In the genomic region with DNA sequence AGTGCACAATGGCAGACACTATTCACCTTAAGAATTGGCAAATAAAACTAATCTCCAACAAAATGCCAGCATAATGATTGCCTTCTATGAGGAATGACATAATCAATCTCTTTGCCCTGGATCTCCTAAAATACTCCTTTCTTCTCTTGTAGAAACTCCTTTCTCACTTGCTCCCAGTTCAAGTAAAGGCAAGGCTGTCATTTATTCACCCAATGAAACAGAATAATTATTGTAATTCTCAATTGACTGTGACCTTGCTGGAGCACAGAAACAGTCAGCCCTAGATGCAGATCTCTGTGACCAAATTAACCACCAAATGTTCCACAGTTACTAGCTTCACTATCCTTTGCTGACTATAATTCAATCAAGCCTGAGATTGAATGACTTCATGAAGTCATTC, we compare ENCODE assay signal across 29 cellular contexts.
"Had no signal": no experiment of that assay in that cellular context is flagged by ENCODE, and none has a peak within 500 bp of the region (broad histone marks: within the 10 kb centered on the region; RNA-seq: fewer than 3 reads in every experiment).

No MANE protein-coding gene starts in this region.

- H3K36me3 ChIP-seq: esophagus squamous epithelium, neutrophil, thoracic aorta, uterus had no signal

- H3K27ac Mint-ChIP-seq: activated CD4-positive, alpha-beta memory T cell treated with anti-CD3 and anti-CD28 coated beads, Interleukin-2, amount 10 ng/mL, durations not matched to agents 7 days and 5 days; activated CD4-positive, alpha-beta T cell treated with anti-CD3 and anti-CD28 coated beads, Interleukin-2, amount 10 ng/mL, durations not matched to agents 24 days and 14 days; activated naive CD4-positive, alpha-beta T cell treated with anti-CD3 and anti-CD28 coated beads, Interleukin-2, amount 50 U/mL, for 24 hours; activated naive CD8-positive, alpha-beta T cell treated with anti-CD3 and anti-CD28 coated beads, Interleukin-2, amount 50 U/mL, for 24 hours; activated T-helper 17 cell treated with anti-CD3 and anti-CD28 coated beads, Interleukin-2, amount 50 U/mL, for 72 hours; nephron progenitor cell; stimulated activated effector memory CD8-positive, alpha-beta T cell treated with anti-CD3 and anti-CD28 coated beads, Interleukin-12 subunit alpha, Interleukin-12 subunit beta, amount 100 ng/mL, for 72 hours; stimulated activated naive CD8-positive, alpha-beta T cell treated with anti-CD3 and anti-CD28 coated beads, Interleukin-15, Interleukin-2, amounts not matched to agents 100 ng/mL and 50 ng/mL, for 24 hours; T-helper 17 cell had no signal

- H3K27me3 ChIP-seq: esophagus squamous epithelium, neutrophil, sigmoid colon, uterus had no signal

- H3K9me3 ChIP-seq: esophagus squamous epithelium, neutrophil, sigmoid colon, thoracic aorta, uterus had no signal

- H3K4me1 ChIP-seq: esophagus squamous epithelium, uterus had no signal

- H3K4me3 Mint-ChIP-seq: activated CD4-positive, alpha-beta memory T cell treated with anti-CD3 and anti-CD28 coated beads, Interleukin-2, amount 10 ng/mL, durations not matched to agents 7 days and 5 days; activated CD4-positive, alpha-beta T cell treated with anti-CD3 and anti-CD28 coated beads, Interleukin-2, amount 10 ng/mL, durations not matched to agents 24 days and 14 days; activated naive CD4-positive, alpha-beta T cell treated with anti-CD3 and anti-CD28 coated beads, Interleukin-2, amount 50 U/mL, for 24 hours; activated naive CD8-positive, alpha-beta T cell treated with anti-CD3 and anti-CD28 coated beads, Interleukin-2, amount 50 U/mL, for 24 hours; activated T-cell treated with anti-CD3 and anti-CD28 coated beads, Interleukin-2, amount 50 U/mL, for 4 hours; activated T-helper 17 cell treated with anti-CD3 and anti-CD28 coated beads, Interleukin-2, amount 50 U/mL, for 72 hours; naive B cell; nephron progenitor cell; stimulated activated effector memory CD8-positive, alpha-beta T cell treated with anti-CD3 and anti-CD28 coated beads, Interleukin-12 subunit alpha, Interleukin-12 subunit beta, amount 100 ng/mL, for 72 hours; stimulated activated naive CD8-positive, alpha-beta T cell treated with anti-CD3 and anti-CD28 coated beads, Interleukin-15, Interleukin-2, amounts not matched to agents 100 ng/mL and 50 ng/mL, for 24 hours; T-helper 17 cell had no signal

- H3K27ac ChIP-seq: esophagus squamous epithelium, neutrophil, sigmoid colon, thoracic aorta, uterus had no signal

- H3K9me3 Mint-ChIP-seq: activated CD4-positive, alpha-beta T cell treated with anti-CD3 and anti-CD28 coated beads, Interleukin-2, amount 10 ng/mL, durations not matched to agents 24 days and 14 days; stimulated activated naive CD8-positive, alpha-beta T cell treated with anti-CD3 and anti-CD28 coated beads, Interleukin-15, Interleukin-2, amounts not matched to agents 100 ng/mL and 50 ng/mL, for 24 hours had no signal

- H3K4me1 Mint-ChIP-seq: activated CD4-positive, alpha-beta memory T cell treated with anti-CD3 and anti-CD28 coated beads, Interleukin-2, amount 10 ng/mL, durations not matched to agents 7 days and 5 days; activated CD4-positive, alpha-beta T cell treated with anti-CD3 and anti-CD28 coated beads, Interleukin-2, amount 10 ng/mL, durations not matched to agents 24 days and 14 days; activated naive CD4-positive, alpha-beta T cell treated with anti-CD3 and anti-CD28 coated beads, Interleukin-2, amount 50 U/mL, for 24 hours; activated naive CD8-positive, alpha-beta T cell treated with anti-CD3 and anti-CD28 coated beads, Interleukin-2, amount 50 U/mL, for 24 hours; activated T-helper 17 cell treated with anti-CD3 and anti-CD28 coated beads, Interleukin-2, amount 50 U/mL, for 72 hours; naive B cell; nephron progenitor cell; stimulated activated effector memory CD8-positive, alpha-beta T cell treated with anti-CD3 and anti-CD28 coated beads, Interleukin-12 subunit alpha, Interleukin-12 subunit beta, amount 100 ng/mL, for 72 hours; T-helper 17 cell had no signal

- H3K27me3 Mint-ChIP-seq: activated CD4-positive, alpha-beta memory T cell treated with anti-CD3 and anti-CD28 coated beads, Interleukin-2, amount 10 ng/mL, durations not matched to agents 7 days and 5 days; activated CD4-positive, alpha-beta T cell treated with anti-CD3 and anti-CD28 coated beads, Interleukin-2, amount 10 ng/mL, durations not matched to agents 24 days and 14 days; activated naive CD4-positive, alpha-beta T cell treated with anti-CD3 and anti-CD28 coated beads, Interleukin-2, amount 50 U/mL, for 24 hours; activated naive CD8-positive, alpha-beta T cell treated with anti-CD3 and anti-CD28 coated beads, Interleukin-2, amount 50 U/mL, for 24 hours; activated T-helper 17 cell treated with anti-CD3 and anti-CD28 coated beads, Interleukin-2, amount 50 U/mL, for 72 hours; naive B cell; stimulated activated naive CD8-positive, alpha-beta T cell treated with anti-CD3 and anti-CD28 coated beads, Interleukin-15, Interleukin-2, amounts not matched to agents 100 ng/mL and 50 ng/mL, for 24 hours; T-helper 17 cell had no signal

- DNase-seq: activated CD4-positive, alpha-beta memory T cell treated with anti-CD3 and anti-CD28 coated beads, Interleukin-2, amount 10 ng/mL, durations not matched to agents 7 days and 5 days; activated CD4-positive, alpha-beta T cell treated with anti-CD3 and anti-CD28 coated beads, Interleukin-2, amount 10 ng/mL, durations not matched to agents 24 days and 14 days; activated CD4-positive, CD25-positive, alpha-beta regulatory T cell treated with anti-CD3 and anti-CD28 coated beads, Interleukin-2, amount 50 U/mL, for 72 hours; activated CD8-positive, alpha-beta memory T cell treated with anti-CD3 and anti-CD28 coated beads, Interleukin-2, amount 50 U/mL, for 48 hours; activated gamma-delta T cell treated with Interleukin-2 at 50 U/mL for 16 hours; activated naive CD8-positive, alpha-beta T cell treated with anti-CD3 and anti-CD28 coated beads, Interleukin-2, amount 50 U/mL, for 24 hours; activated T-cell treated with anti-CD3 and anti-CD28 coated beads, Interleukin-2, amount 50 U/mL, for 4 hours; amygdala; caudate nucleus; cortex of kidney; esophagus squamous epithelium; kidney glomerular epithelial cell; left ventricle myocardium superior; naive B cell; nephron progenitor cell; retina; sigmoid colon; small intestine; stimulated activated CD4-positive, alpha-beta T cell treated with anti-CD3 and anti-CD28 coated beads, Interleukin-4, amount 100 ng/mL, for 24 hours; T-helper 17 cell; T1000; trophoblast cell; uterus had no signal

- ATAC-seq: activated naive CD8-positive, alpha-beta T cell treated with anti-CD3 and anti-CD28 coated beads, Interleukin-2, amount 50 U/mL, for 24 hours; activated T-cell treated with anti-CD3 and anti-CD28 coated beads, Interleukin-2, amount 50 U/mL, for 4 hours; activated T-helper 17 cell treated with anti-CD3 and anti-CD28 coated beads, Interleukin-2, amount 50 U/mL, for 72 hours; left ventricle myocardium superior; stimulated activated effector memory CD8-positive, alpha-beta T cell treated with anti-CD3 and anti-CD28 coated beads, Interleukin-12 subunit alpha, Interleukin-12 subunit beta, amount 100 ng/mL, for 72 hours; T-helper 17 cell had no signal

- H3K36me3 Mint-ChIP-seq: activated naive CD4-positive, alpha-beta T cell treated with anti-CD3 and anti-CD28 coated beads, Interleukin-2, amount 50 U/mL, for 24 hours; naive B cell; stimulated activated effector memory CD8-positive, alpha-beta T cell treated with anti-CD3 and anti-CD28 coated beads, Interleukin-12 subunit alpha, Interleukin-12 subunit beta, amount 100 ng/mL, for 72 hours had no signal

- H3K4me3 ChIP-seq: esophagus squamous epithelium, sigmoid colon, thoracic aorta, uterus had no signal
